In the genomic region with DNA sequence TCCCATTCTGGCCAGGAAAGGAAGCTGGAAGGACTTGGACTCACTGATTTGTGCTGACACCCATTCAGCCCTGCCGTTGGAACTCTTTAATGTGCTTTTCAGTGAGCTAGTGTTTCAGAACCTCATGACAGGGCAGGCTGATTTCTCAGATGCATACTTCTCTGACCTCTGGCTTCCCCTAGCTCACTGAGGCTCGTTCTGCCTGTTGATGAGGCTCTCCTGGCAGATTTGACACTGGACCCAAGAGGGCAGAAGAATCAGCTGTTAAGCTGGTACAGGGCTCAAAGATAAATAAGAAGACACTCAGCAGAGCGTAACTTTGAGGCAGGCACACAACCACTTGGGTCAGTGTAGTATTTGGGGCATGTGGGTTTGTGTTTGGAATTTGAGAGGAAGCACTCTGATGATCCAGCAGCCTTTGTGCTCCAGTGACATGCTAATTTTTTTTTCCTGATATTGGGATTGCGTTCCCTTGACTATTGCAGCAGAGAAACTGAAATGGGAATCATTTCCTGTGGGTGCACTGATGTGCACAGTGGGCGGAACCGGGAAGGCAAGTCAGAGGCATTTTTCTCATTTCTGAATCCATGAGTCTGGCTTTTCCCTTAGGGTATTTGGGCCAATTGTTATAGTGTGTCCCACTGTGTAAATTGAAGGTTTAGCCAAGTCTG, we compare ENCODE assay signal across 9 cellular contexts.
A peak's percentile ranks its signal among the peaks of the same experiment; 100 is the strongest.
DNase-seq lines count a peak whose midpoint lies in the region; ATAC-seq and TF ChIP-seq lines count a peak whose summit lies in the region.
"Had no signal": no experiment of that assay in that cellular context is flagged by ENCODE, and none has a peak within 500 bp of the region (broad histone marks: within the 10 kb centered on the region; RNA-seq: fewer than 3 reads in every experiment).

No MANE protein-coding gene starts in this region.

- no peaks in the 10 kb centered on the region for H3K36me3 ChIP-seq in CD8-positive, alpha-beta T cell (ENCODE audit: insufficient read depth, low read length)

- H3K4me3 Mint-ChIP-seq in effector memory CD8-positive, alpha-beta T cell, result no peak overlapping the region
- H3K4me3 Mint-ChIP-seq in CD8-positive, alpha-beta T cell, result no peak overlapping the region

- H3K4me1 Mint-ChIP-seq in effector memory CD8-positive, alpha-beta T cell (ENCODE audit: low read depth in 2 of 2), result no peaks in the 10 kb centered on the region
- H3K4me1 Mint-ChIP-seq in CD8-positive, alpha-beta T cell (ENCODE audit: low read depth), result peaks cover 19% of the 10 kb centered on the region

- H3K27me3 Mint-ChIP-seq in effector memory CD8-positive, alpha-beta T cell, result peaks cover 0 to 27% of the 10 kb centered on the region in 2 donors
- no peaks in the 10 kb centered on the region for H3K27me3 Mint-ChIP-seq in CD8-positive, alpha-beta T cell (ENCODE audit: low read depth)

- H3K27ac ChIP-seq in CD8-positive, alpha-beta T cell (ENCODE audit: low read depth, low read length), result no peak overlapping the region

- intact Hi-C loops in CD8-positive, alpha-beta T cell (cut with DNase I, micrococcal nuclease), result loop anchor here in 1 of 2 experiments (5.0 kb wide), 1 partner anchor 38 kb away; no protein-coding TSS in a partner anchor

- no peak for ATAC-seq in effector memory CD8-positive, alpha-beta T cell (replicated peaks)
- no peak for ATAC-seq in GM18909 (IDR thresholded peaks at IDR 0.05; ENCODE audit: poor library complexity, unreplicated experiment)
- no peak for ATAC-seq in HG02970 (IDR thresholded peaks at IDR 0.05; ENCODE audit: low FRiP score, unreplicated experiment)
- ATAC-seq in CD8-positive, alpha-beta T cell, result no peak

- no peaks in the 10 kb centered on the region for H3K36me3 Mint-ChIP-seq in effector memory CD8-positive, alpha-beta T cell (ENCODE audit: insufficient read depth)
- no peaks in the 10 kb centered on the region for H3K36me3 Mint-ChIP-seq in CD8-positive, alpha-beta T cell

- CTCF ChIA-PET in CD8-positive, alpha-beta T cell (lab: Charles Lee), result interaction anchor here (0.7 to 0.9 kb wide), 3 partner anchors 8 to 603 kb away, joined by 3 to 4 read pairs (median 3); no protein-coding TSS in a partner anchor

- H3K9me3 Mint-ChIP-seq in effector memory CD8-positive, alpha-beta T cell, result no peaks in the 10 kb centered on the region
- no peaks in the 10 kb centered on the region for H3K9me3 Mint-ChIP-seq in CD8-positive, alpha-beta T cell

- no peak for TF ChIP-seq CTCF in CD8-positive, alpha-beta T cell (IDR thresholded peaks at IDR 0.05)

- H3K4me1 ChIP-seq in CD8-positive, alpha-beta T cell (ENCODE audit: insufficient read depth, low read length), result no peaks in the 10 kb centered on the region

- POLR2A ChIA-PET in CD8-positive, alpha-beta T cell (lab: Charles Lee), result no interaction called here

- no peak overlapping the region for H3K4me3 ChIP-seq in CD8-positive, alpha-beta T cell (ENCODE audit: low read depth, low read length)

- H3K27me3 ChIP-seq in CD8-positive, alpha-beta T cell (ENCODE audit: insufficient read depth, low read length), result no peaks in the 10 kb centered on the region

- no peaks in the 10 kb centered on the region for H3K9me3 ChIP-seq in CD8-positive, alpha-beta T cell (ENCODE audit: low read length)

- in situ Hi-C loops in SK-MEL-5 (cut with HindIII; ENCODE audit: low pct_unique_long_range_greater_than_20kb, low sequenced_read_pairs), result no loop called here

- H3K27ac Mint-ChIP-seq in effector memory CD8-positive, alpha-beta T cell, result no peak overlapping the region
- no peak overlapping the region for H3K27ac Mint-ChIP-seq in CD8-positive, alpha-beta T cell

- DNase-seq in ELR (ENCODE audit: low read depth), result peak; percentile 67
- peak; percentile 62 for DNase-seq in SK-MEL-5 (ENCODE audit: low read depth, low spot score)
- DNase-seq in globus pallidus (ENCODE audit: low spot score), result peak; percentile 61
- DNase-seq in retina, result peak; percentile 21
- DNase-seq in effector memory CD8-positive, alpha-beta T cell, result no peak
- DNase-seq in CD8-positive, alpha-beta T cell, result no peak
- DNase-seq: stimulated activated CD4-positive, alpha-beta T cell treated with anti-CD3 and anti-CD28 coated beads, Interleukin-4, amount 100 ng/mL, for 4 hours had no signal

Comparison
In these comparisons a context has a peak if more than half of its experiments do, and no peak if none do; other contexts are left out.
1. DNase-seq: peak in ELR (single experiment), SK-MEL-5 (single experiment), globus pallidus (single experiment) and retina (single experiment); none in effector memory CD8-positive, alpha-beta T cell (0 of 3) and CD8-positive, alpha-beta T cell (0 of 7).